Comparison of ENCODE assay signal across 8 cellular contexts in the genomic region with DNA sequence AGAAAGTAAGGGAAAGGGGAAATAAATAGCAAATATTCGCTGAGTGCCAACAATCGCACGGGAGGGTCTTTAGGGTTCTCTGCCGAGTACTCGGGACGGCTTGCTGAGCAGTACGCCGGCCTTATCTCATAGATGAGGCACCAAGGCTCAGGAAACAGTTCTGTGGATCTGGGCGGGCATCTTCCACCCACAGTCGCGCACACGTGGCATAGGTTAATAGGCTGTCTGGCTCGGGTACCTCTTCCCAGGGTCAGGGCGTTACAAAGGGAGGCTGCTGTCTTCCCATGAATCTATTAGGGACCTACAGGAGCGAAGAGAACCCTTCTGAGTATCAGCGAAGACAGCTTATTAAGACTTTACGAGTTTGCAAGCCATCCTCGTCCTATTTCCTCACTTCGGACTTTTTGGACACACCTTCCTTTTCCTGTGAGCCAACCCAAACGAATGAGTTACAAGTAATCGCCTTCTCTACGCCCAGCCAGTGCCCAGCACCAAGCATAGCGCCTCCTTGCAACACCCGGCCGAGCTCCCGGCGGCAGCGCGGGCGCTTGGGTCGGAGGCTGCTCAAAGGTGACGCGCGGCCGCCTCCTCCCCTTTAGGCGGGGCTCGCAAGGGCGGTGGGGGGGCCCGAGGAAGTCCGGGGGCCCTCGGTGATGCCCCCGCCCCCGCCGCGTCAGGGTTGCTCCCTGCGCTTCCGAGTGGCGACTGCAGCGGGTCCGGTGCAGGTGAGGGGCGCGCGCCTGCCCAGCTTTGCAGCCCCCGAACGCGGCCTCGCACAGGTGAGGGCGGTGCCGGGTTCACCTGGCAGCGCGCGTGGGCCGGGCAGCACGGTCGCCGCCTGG. TPM values are rescaled to one million over a fixed set of nuclear protein-coding genes. Genes with fewer than 3 reads are reported as not detected.
A peak's percentile ranks its signal among the peaks of the same experiment; 100 is the strongest.
DNase-seq lines count a peak whose midpoint lies in the region; ATAC-seq and TF ChIP-seq lines count a peak whose summit lies in the region.

A gene with protein sequence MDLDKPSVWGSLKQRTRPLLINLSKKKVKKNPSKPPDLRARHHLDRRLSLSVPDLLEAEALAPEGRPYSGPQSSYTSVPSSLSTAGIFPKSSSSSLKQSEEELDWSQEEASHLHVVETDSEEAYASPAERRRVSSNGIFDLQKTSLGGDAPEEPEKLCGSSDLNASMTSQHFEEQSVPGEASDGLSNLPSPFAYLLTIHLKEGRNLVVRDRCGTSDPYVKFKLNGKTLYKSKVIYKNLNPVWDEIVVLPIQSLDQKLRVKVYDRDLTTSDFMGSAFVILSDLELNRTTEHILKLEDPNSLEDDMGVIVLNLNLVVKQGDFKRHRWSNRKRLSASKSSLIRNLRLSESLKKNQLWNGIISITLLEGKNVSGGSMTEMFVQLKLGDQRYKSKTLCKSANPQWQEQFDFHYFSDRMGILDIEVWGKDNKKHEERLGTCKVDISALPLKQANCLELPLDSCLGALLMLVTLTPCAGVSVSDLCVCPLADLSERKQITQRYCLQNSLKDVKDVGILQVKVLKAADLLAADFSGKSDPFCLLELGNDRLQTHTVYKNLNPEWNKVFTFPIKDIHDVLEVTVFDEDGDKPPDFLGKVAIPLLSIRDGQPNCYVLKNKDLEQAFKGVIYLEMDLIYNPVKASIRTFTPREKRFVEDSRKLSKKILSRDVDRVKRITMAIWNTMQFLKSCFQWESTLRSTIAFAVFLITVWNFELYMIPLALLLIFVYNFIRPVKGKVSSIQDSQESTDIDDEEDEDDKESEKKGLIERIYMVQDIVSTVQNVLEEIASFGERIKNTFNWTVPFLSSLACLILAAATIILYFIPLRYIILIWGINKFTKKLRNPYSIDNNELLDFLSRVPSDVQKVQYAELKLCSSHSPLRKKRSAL (plus strand): TSS at position 676 of the 842 bp plus-strand sequence. CDS start 66,705 bp downstream, outside the sequence.

- no peaks in the 10 kb centered on the region for H3K27me3 Mint-ChIP-seq in activated T-helper 2 cell treated with anti-CD3 and anti-CD28 coated beads, Interferon-gamma antibody, Interleukin-2, Interleukin-4, amounts not matched to agents 10 μg/mL and 5 μg/mL and 100 μg/mL, durations not matched to agents 14 hours and 24 hours and 36 hours (ENCODE audit: low read depth)
- H3K27me3 Mint-ChIP-seq in glutamatergic neuron (ENCODE audit: unreplicated experiment) (peaks cover 4% of the 10 kb centered on the region), progenitor cell of endocrine pancreas (peaks cover 68% of the 10 kb centered on the region)

- peaks cover 43% of the 10 kb centered on the region for H3K36me3 Mint-ChIP-seq in activated T-helper 2 cell treated with anti-CD3 and anti-CD28 coated beads, Interferon-gamma antibody, Interleukin-2, Interleukin-4, amounts not matched to agents 10 μg/mL and 5 μg/mL and 100 μg/mL, durations not matched to agents 14 hours and 24 hours and 36 hours (ENCODE audit: low read depth)
- H3K36me3 Mint-ChIP-seq in glutamatergic neuron (ENCODE audit: unreplicated experiment): no peaks in the 10 kb centered on the region
- no peaks in the 10 kb centered on the region for H3K36me3 Mint-ChIP-seq in progenitor cell of endocrine pancreas (ENCODE audit: insufficient read depth)

- peak within 1 kb of the TSS; percentile 70 for H3K4me3 ChIP-seq in BJ (ENCODE audit: low read depth, low read length)
- H3K4me3 ChIP-seq in Peyer's patch: peak within 1 kb of the TSS; percentile 67 to 88 (median 82)
- peak within 1 kb of the TSS; percentile 29 to 54 for H3K4me3 ChIP-seq in uterus

- H3K36me3 ChIP-seq in BJ (ENCODE audit: control insufficient read depth, insufficient read depth, low read length) (no peaks in the 10 kb centered on the region), Peyer's patch (no peaks in the 10 kb centered on the region), uterus (no peaks in the 10 kb centered on the region)

- ATAC-seq in GM19395 (IDR thresholded peaks at IDR 0.05; ENCODE audit: unreplicated experiment) (peak; percentile 62), HG03558 (IDR thresholded peaks at IDR 0.05; ENCODE audit: extremely low read depth, unreplicated experiment) (peak; percentile 34)

- TF ChIP-seq CTCF in BJ (IDR thresholded peaks at IDR 0.05; ENCODE audit: insufficient read depth, low read depth, low read length) (peak; percentile 21; the same call in 1 of the 2 replicates), Peyer's patch (IDR thresholded peaks at IDR 0.05) (peak in 1 of 6 experiments; percentile 9), glutamatergic neuron (IDR thresholded peaks at IDR 0.05; ENCODE audit: partially characterized antibody, unreplicated experiment) (no peak), progenitor cell of endocrine pancreas (IDR thresholded peaks at IDR 0.05; ENCODE audit: unreplicated experiment) (peak; percentile 26), uterus (IDR thresholded peaks at IDR 0.05) (no peak)

- peak within 1 kb of the TSS; percentile 91 for H3K4me3 Mint-ChIP-seq in activated T-helper 2 cell treated with anti-CD3 and anti-CD28 coated beads, Interferon-gamma antibody, Interleukin-2, Interleukin-4, amounts not matched to agents 10 μg/mL and 5 μg/mL and 100 μg/mL, durations not matched to agents 14 hours and 24 hours and 36 hours (ENCODE audit: low read depth)
- H3K4me3 Mint-ChIP-seq in glutamatergic neuron (ENCODE audit: unreplicated experiment) (peak within 1 kb of the TSS; percentile 86), progenitor cell of endocrine pancreas (ENCODE audit: low read depth) (peak within 1 kb of the TSS; percentile 82)

- TF ChIP-seq POLR2A in Peyer's patch (IDR thresholded peaks at IDR 0.05): peak; percentile 54 to 73
- TF ChIP-seq POLR2A in uterus (IDR thresholded peaks at IDR 0.05): peak; percentile 25 to 43

- H3K4me1 ChIP-seq in Peyer's patch: peaks cover 0 to 22% (median 7%) of the 10 kb centered on the region in 4 donors
- no peaks in the 10 kb centered on the region for H3K4me1 ChIP-seq in uterus

- peak within 1 kb of the TSS; percentile 95 for H3K27ac Mint-ChIP-seq in activated T-helper 2 cell treated with anti-CD3 and anti-CD28 coated beads, Interferon-gamma antibody, Interleukin-2, Interleukin-4, amounts not matched to agents 10 μg/mL and 5 μg/mL and 100 μg/mL, durations not matched to agents 14 hours and 24 hours and 36 hours
- no peak within 1 kb of the TSS for H3K27ac Mint-ChIP-seq in glutamatergic neuron (ENCODE audit: unreplicated experiment)
- peak within 1 kb of the TSS; percentile 76 for H3K27ac Mint-ChIP-seq in progenitor cell of endocrine pancreas

- H3K27me3 ChIP-seq in BJ (ENCODE audit: control insufficient read depth, insufficient read depth, low read length) (no peaks in the 10 kb centered on the region; the same call in 1 of the 2 replicates), Peyer's patch (no peaks in the 10 kb centered on the region), uterus (no peaks in the 10 kb centered on the region)

- POLR2A ChIA-PET in BJ (lab: Charles Lee): interaction anchor here (0.6 kb wide), 1 partner anchor 535 kb away, joined by 3 read pairs; no protein-coding TSS in a partner anchor

- no peaks in the 10 kb centered on the region for H3K9me3 Mint-ChIP-seq in activated T-helper 2 cell treated with anti-CD3 and anti-CD28 coated beads, Interferon-gamma antibody, Interleukin-2, Interleukin-4, amounts not matched to agents 10 μg/mL and 5 μg/mL and 100 μg/mL, durations not matched to agents 14 hours and 24 hours and 36 hours
- no peaks in the 10 kb centered on the region for H3K9me3 Mint-ChIP-seq in glutamatergic neuron (ENCODE audit: unreplicated experiment)
- no peaks in the 10 kb centered on the region for H3K9me3 Mint-ChIP-seq in progenitor cell of endocrine pancreas (ENCODE audit: low read depth)

- peak; percentile 13 for DNase-seq in BJ (ENCODE audit: low read depth)
- peak; percentile 91 to 96 (median 93) for DNase-seq in Peyer's patch
- peak; percentile 86 for DNase-seq in activated T-helper 2 cell treated with anti-CD3 and anti-CD28 coated beads, Interferon-gamma antibody, Interleukin-2, Interleukin-4, amounts not matched to agents 10 μg/mL and 5 μg/mL and 100 μg/mL, durations not matched to agents 14 hours and 24 hours and 36 hours (ENCODE audit: low spot score)
- DNase-seq in glutamatergic neuron: peak; percentile 65
- peak; percentile 69 for DNase-seq in progenitor cell of endocrine pancreas (ENCODE audit: low spot score, unreplicated experiment)
- peak; percentile 54 to 65 for DNase-seq in uterus

- peaks cover 79% of the 10 kb centered on the region for H3K4me1 Mint-ChIP-seq in activated T-helper 2 cell treated with anti-CD3 and anti-CD28 coated beads, Interferon-gamma antibody, Interleukin-2, Interleukin-4, amounts not matched to agents 10 μg/mL and 5 μg/mL and 100 μg/mL, durations not matched to agents 14 hours and 24 hours and 36 hours (ENCODE audit: low read depth)
- H3K4me1 Mint-ChIP-seq in glutamatergic neuron (ENCODE audit: low read depth, unreplicated experiment) (no peaks in the 10 kb centered on the region), progenitor cell of endocrine pancreas (ENCODE audit: low read depth) (peaks cover 7% of the 10 kb centered on the region)

- H3K9me3 ChIP-seq in Peyer's patch: no peaks in the 10 kb centered on the region
- no peaks in the 10 kb centered on the region for H3K9me3 ChIP-seq in uterus

- CTCF ChIA-PET in BJ (lab: Yijun Ruan, JAX): interaction anchor here (0.9 to 1.5 kb wide), 6 partner anchors 10 to 98 kb away, joined by 3 to 7 read pairs (median 4); no protein-coding TSS in a partner anchor

- peak within 1 kb of the TSS; percentile 71 to 95 (median 86) for H3K27ac ChIP-seq in Peyer's patch
- H3K27ac ChIP-seq in uterus: peak within 1 kb of the TSS; percentile 5 to 36

- intact Hi-C loops in activated T-helper 2 cell treated with anti-CD3 and anti-CD28 coated beads, Interferon-gamma antibody, Interleukin-2, Interleukin-4, amounts not matched to agents 10 μg/mL and 5 μg/mL and 100 μg/mL, durations not matched to agents 14 hours and 24 hours and 36 hours (cut with micrococcal nuclease): loop anchor here (1.0 to 5.0 kb wide), 6 partner anchors 41 to 93 kb away; no protein-coding TSS in a partner anchor
- intact Hi-C loops in uterus (cut with DNase I; ENCODE audit: low total_unique reads): no loop called here

RNA-seq across cellular contexts. Expression of the gene that starts here (rescaled TPM):
- polyA plus RNA-seq in BJ (2011; rRNA removed): 9.5 TPM in 2 replicates
- polyA minus RNA-seq in BJ (2011; rRNA and poly(A)+ RNA removed): 11.0 and 16.3 TPM in 2 replicates
- total RNA-seq in Peyer's patch (100 to 1,000 TPM in 1 of 4 donors, 10 to 100 TPM in 3; 40.8 to 241 (median 74.0) TPM), glutamatergic neuron (ENCODE audit: unreplicated experiment) (0.44 TPM), progenitor cell of endocrine pancreas (2.6 and 5.4 TPM in 2 replicates), uterus (10 to 100 TPM in 2 of 4 donors, 1 to 10 TPM in 2; 3.3 to 98.9 (median 11.7) TPM)
- total RNA-seq in activated T-helper 2 cell treated with anti-CD3 and anti-CD28 coated beads, Interferon-gamma antibody, Interleukin-2, Interleukin-4, amounts not matched to agents 10 μg/mL and 5 μg/mL and 100 μg/mL, durations not matched to agents 14 hours and 24 hours and 36 hours: 91.5 and 93.2 TPM in 2 replicates

Comparison
In these comparisons a context has a peak if more than half of its experiments do, and no peak if none do; other contexts are left out.
1. Peak in every context shown above with its lines: DNase-seq, ATAC-seq, H3K4me3 ChIP-seq and H3K27ac ChIP-seq.
2. Peak in DNase-seq in glutamatergic neuron; RNA of the gene not detected or under 1 TPM.
3. DNase-seq: peak in every context shown above with its lines; median percentile 93 in Peyer's patch; 86 in activated T-helper 2 cell treated with anti-CD3 and anti-CD28 coated beads, Interferon-gamma antibody, Interleukin-2, Interleukin-4, amounts not matched to agents 10 μg/mL and 5 μg/mL and 100 μg/mL, durations not matched to agents 14 hours and 24 hours and 36 hours; 69 in progenitor cell of endocrine pancreas; 65 in glutamatergic neuron; 60 in uterus; 13 in BJ.
4. CTCF ChIP-seq: peak in BJ (single experiment) and progenitor cell of endocrine pancreas (single experiment); none in glutamatergic neuron (single experiment) and uterus (0 of 4).